ENCODE assay signal across 8 cellular contexts in the genomic region with DNA sequence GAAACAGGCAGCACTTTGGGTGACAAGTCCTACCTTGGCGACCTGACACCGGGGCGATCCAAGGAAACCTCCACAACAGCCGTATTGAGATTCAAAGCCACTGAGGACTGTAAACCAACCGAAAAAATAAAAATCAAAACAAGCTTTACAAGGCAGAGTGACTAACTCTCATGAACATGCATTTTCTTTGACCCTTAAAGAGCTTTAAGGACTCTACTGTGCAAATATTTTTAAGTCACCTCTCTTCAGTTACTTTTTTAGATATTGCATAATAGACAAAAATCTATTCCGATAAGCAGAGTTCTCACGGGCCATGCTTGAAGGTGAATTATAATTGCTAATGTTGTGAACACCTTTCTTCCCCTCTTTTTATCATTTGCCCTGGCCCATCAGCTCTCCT. TPM values are rescaled to one million over a fixed set of nuclear protein-coding genes. Genes with fewer than 3 reads are reported as not detected.
"Had no signal": no experiment of that assay in that cellular context is flagged by ENCODE, and none has a peak within 500 bp of the region (broad histone marks: within the 10 kb centered on the region; RNA-seq: fewer than 3 reads in every experiment).

No MANE protein-coding gene starts in this region.

- H3K4me2 ChIP-seq: GM23338 had no signal

- ATAC-seq: GM23338, K562 had no signal

- DNase-seq: H9, HCEC 1CT, IMR-90 had no signal

- FAIRE-seq: H1, H54, HTR-8/SVneo, K562 had no signal

- H3K4me3 ChIP-seq: GM23338, K562 had no signal

RNA-seq across cellular contexts. Expression of a gene that starts 38.3 kb away (rescaled TPM):
- total RNA-seq: H1, H9, IMR-90 had no signal
- polyA plus RNA-seq: GM23338, IMR-90 had no signal
